ENCODE assay signal across 31 cellular contexts in genomic region chr2:21710031-21710430, GRCh38.
"Had no signal": no experiment of that assay in that cellular context is flagged by ENCODE, and none has a peak within 500 bp of the region (broad histone marks: within the 10 kb centered on the region; RNA-seq: fewer than 3 reads in every experiment).

No MANE protein-coding gene starts in this region.

- H3K9me3 Mint-ChIP-seq: brain had no signal

- ATAC-seq: activated CD4-positive, alpha-beta T cell treated with anti-CD3 and anti-CD28 coated beads for 36 hours; activated CD8-positive, alpha-beta memory T cell treated with anti-CD3 and anti-CD28 coated beads, Interleukin-2, amount 10 ng/mL, durations not matched to agents 7 days and 5 days; activated CD8-positive, alpha-beta T cell treated with anti-CD3 and anti-CD28 coated beads, Interleukin-2, amount 10 ng/mL, durations not matched to agents 7 days and 5 days; activated naive CD4-positive, alpha-beta T cell treated with anti-CD3 and anti-CD28 coated beads, Interleukin-2, amount 50 U/mL, for 72 hours; gastroesophageal sphincter; T-helper 17 cell had no signal

- H3K36me3 ChIP-seq: ascending aorta, breast epithelium, colonic mucosa, esophagus squamous epithelium, gastroesophageal sphincter had no signal

- H3K4me3 Mint-ChIP-seq: activated CD4-positive, alpha-beta memory T cell treated with anti-CD3 and anti-CD28 coated beads for 36 hours; activated CD4-positive, alpha-beta T cell treated with anti-CD3 and anti-CD28 coated beads for 36 hours; activated CD4-positive, alpha-beta T cell treated with anti-CD3 and anti-CD28 coated beads, Interleukin-2, amount 10 ng/mL, durations not matched to agents 24 days and 14 days; activated CD8-positive, alpha-beta memory T cell treated with anti-CD3 and anti-CD28 coated beads, Interleukin-2, amount 10 ng/mL, durations not matched to agents 7 days and 5 days; activated CD8-positive, alpha-beta T cell treated with anti-CD3 and anti-CD28 coated beads, Interleukin-2, amount 10 ng/mL, durations not matched to agents 7 days and 5 days; activated naive CD4-positive, alpha-beta T cell treated with anti-CD3 and anti-CD28 coated beads, Interleukin-2, amount 10 ng/mL, durations not matched to agents 7 days and 5 days; activated naive CD8-positive, alpha-beta T cell treated with anti-CD3 and anti-CD28 coated beads, Interleukin-2, amount 10 ng/mL, durations not matched to agents 7 days and 5 days; activated T-helper 1 cell treated with anti-CD3 and anti-CD28 coated beads, Interleukin-12 subunit alpha, Interleukin-12 subunit beta, Interleukin-2, Interleukin-4 antibody, amounts not matched to agents 30 ng/mL and 10 ng/mL and 1 ng/mL, durations not matched to agents 14 hours and 24 hours and 36 hours; brain; T-helper 17 cell; T-helper 2 cell treated with Interferon-gamma antibody and Interleukin-4, amounts not matched to agents 5 μg/mL and 100 μg/mL, for 36 hours had no signal

- H3K9me3 ChIP-seq: ascending aorta, breast epithelium, colonic mucosa, esophagus squamous epithelium, gastroesophageal sphincter had no signal

- H3K4me3 ChIP-seq: ascending aorta, breast epithelium, colonic mucosa, esophagus squamous epithelium, gastroesophageal sphincter had no signal

- DNase-seq: activated CD4-positive, alpha-beta memory T cell treated with anti-CD3 and anti-CD28 coated beads for 36 hours; activated CD4-positive, alpha-beta T cell treated with anti-CD3 and anti-CD28 coated beads for 36 hours; activated CD4-positive, alpha-beta T cell treated with anti-CD3 and anti-CD28 coated beads, Interleukin-2, amount 10 ng/mL, durations not matched to agents 24 days and 14 days; activated CD4-positive, CD25-positive, alpha-beta regulatory T cell; activated CD4-positive, CD25-positive, alpha-beta regulatory T cell treated with anti-CD3 and anti-CD28 coated beads, Interleukin-2, amount 50 U/mL, for 72 hours; activated CD8-positive, alpha-beta memory T cell treated with anti-CD3 and anti-CD28 coated beads, Interleukin-2, amount 10 ng/mL, durations not matched to agents 7 days and 5 days; activated CD8-positive, alpha-beta memory T cell treated with anti-CD3 and anti-CD28 coated beads, Interleukin-2, amount 50 U/mL, for 4 hours; activated CD8-positive, alpha-beta T cell treated with anti-CD3 and anti-CD28 coated beads, Interleukin-2, amount 10 ng/mL, durations not matched to agents 7 days and 5 days; activated effector memory CD4-positive, alpha-beta T cell treated with anti-CD3 and anti-CD28 coated beads, Interleukin-2, amount 50 U/mL, for 16 hours; activated naive CD4-positive, alpha-beta T cell treated with anti-CD3 and anti-CD28 coated beads, Interleukin-2, amount 10 ng/mL, durations not matched to agents 7 days and 5 days; activated naive CD8-positive, alpha-beta T cell treated with anti-CD3 and anti-CD28 coated beads, Interleukin-2, amount 10 ng/mL, durations not matched to agents 7 days and 5 days; activated T-cell treated with anti-CD3 and anti-CD28 coated beads, Interleukin-2, amount 50 U/mL, for 1 hour; activated T-cell treated with anti-CD3 and anti-CD28 coated beads, Interleukin-2, amount 50 U/mL, for 48 hours; central memory CD4-positive, alpha-beta T cell; cerebellar nuclear complex; colonic mucosa; effector CD8-positive, alpha-beta T cell; esophagus squamous epithelium; foreskin melanocyte; T-helper 1 cell; T-helper 17 cell; T1000 had no signal

- H3K27ac Mint-ChIP-seq: activated CD4-positive, alpha-beta memory T cell treated with anti-CD3 and anti-CD28 coated beads for 36 hours; activated CD4-positive, alpha-beta T cell treated with anti-CD3 and anti-CD28 coated beads for 36 hours; activated CD4-positive, alpha-beta T cell treated with anti-CD3 and anti-CD28 coated beads, Interleukin-2, amount 10 ng/mL, durations not matched to agents 24 days and 14 days; activated CD8-positive, alpha-beta memory T cell treated with anti-CD3 and anti-CD28 coated beads, Interleukin-2, amount 10 ng/mL, durations not matched to agents 7 days and 5 days; activated CD8-positive, alpha-beta T cell treated with anti-CD3 and anti-CD28 coated beads, Interleukin-2, amount 10 ng/mL, durations not matched to agents 7 days and 5 days; activated naive CD4-positive, alpha-beta T cell treated with anti-CD3 and anti-CD28 coated beads, Interleukin-2, amount 10 ng/mL, durations not matched to agents 7 days and 5 days; activated naive CD4-positive, alpha-beta T cell treated with anti-CD3 and anti-CD28 coated beads, Interleukin-2, amount 50 U/mL, for 72 hours; activated naive CD8-positive, alpha-beta T cell treated with anti-CD3 and anti-CD28 coated beads, Interleukin-2, amount 10 ng/mL, durations not matched to agents 7 days and 5 days; activated T-helper 1 cell treated with anti-CD3 and anti-CD28 coated beads, Interleukin-12 subunit alpha, Interleukin-12 subunit beta, Interleukin-2, Interleukin-4 antibody, amounts not matched to agents 30 ng/mL and 10 ng/mL and 1 ng/mL, durations not matched to agents 14 hours and 24 hours and 36 hours; activated T-helper 2 cell treated with anti-CD3 and anti-CD28 coated beads, Interferon-gamma antibody, Interleukin-2, Interleukin-4, amounts not matched to agents 10 μg/mL and 5 μg/mL and 100 μg/mL, durations not matched to agents 14 hours and 24 hours and 36 hours; brain; T-helper 17 cell; T-helper 2 cell treated with Interferon-gamma antibody and Interleukin-4, amounts not matched to agents 5 μg/mL and 100 μg/mL, for 36 hours had no signal

- H3K27ac ChIP-seq: ascending aorta, breast epithelium, colonic mucosa, epithelial cell of prostate, esophagus squamous epithelium, gastroesophageal sphincter had no signal

- H3K4me1 Mint-ChIP-seq: activated CD4-positive, alpha-beta T cell treated with anti-CD3 and anti-CD28 coated beads for 36 hours; activated CD4-positive, alpha-beta T cell treated with anti-CD3 and anti-CD28 coated beads, Interleukin-2, amount 10 ng/mL, durations not matched to agents 24 days and 14 days; activated CD8-positive, alpha-beta memory T cell treated with anti-CD3 and anti-CD28 coated beads, Interleukin-2, amount 10 ng/mL, durations not matched to agents 7 days and 5 days; activated naive CD4-positive, alpha-beta T cell treated with anti-CD3 and anti-CD28 coated beads, Interleukin-2, amount 10 ng/mL, durations not matched to agents 7 days and 5 days; activated naive CD8-positive, alpha-beta T cell treated with anti-CD3 and anti-CD28 coated beads, Interleukin-2, amount 10 ng/mL, durations not matched to agents 7 days and 5 days; T-helper 17 cell had no signal

- H3K36me3 Mint-ChIP-seq: activated CD4-positive, alpha-beta memory T cell treated with anti-CD3 and anti-CD28 coated beads for 36 hours; activated CD8-positive, alpha-beta memory T cell treated with anti-CD3 and anti-CD28 coated beads, Interleukin-2, amount 10 ng/mL, durations not matched to agents 7 days and 5 days; activated naive CD4-positive, alpha-beta T cell treated with anti-CD3 and anti-CD28 coated beads, Interleukin-2, amount 10 ng/mL, durations not matched to agents 7 days and 5 days; activated naive CD4-positive, alpha-beta T cell treated with anti-CD3 and anti-CD28 coated beads, Interleukin-2, amount 50 U/mL, for 72 hours; activated naive CD8-positive, alpha-beta T cell treated with anti-CD3 and anti-CD28 coated beads, Interleukin-2, amount 10 ng/mL, durations not matched to agents 7 days and 5 days; brain had no signal

- H3K27me3 ChIP-seq: ascending aorta, colonic mucosa, esophagus squamous epithelium, gastroesophageal sphincter had no signal

- H3K27me3 Mint-ChIP-seq: activated CD4-positive, alpha-beta memory T cell treated with anti-CD3 and anti-CD28 coated beads for 36 hours; activated CD4-positive, alpha-beta T cell treated with anti-CD3 and anti-CD28 coated beads for 36 hours; activated CD4-positive, alpha-beta T cell treated with anti-CD3 and anti-CD28 coated beads, Interleukin-2, amount 10 ng/mL, durations not matched to agents 24 days and 14 days; activated CD8-positive, alpha-beta memory T cell treated with anti-CD3 and anti-CD28 coated beads, Interleukin-2, amount 10 ng/mL, durations not matched to agents 7 days and 5 days; activated naive CD4-positive, alpha-beta T cell treated with anti-CD3 and anti-CD28 coated beads, Interleukin-2, amount 10 ng/mL, durations not matched to agents 7 days and 5 days; activated naive CD8-positive, alpha-beta T cell treated with anti-CD3 and anti-CD28 coated beads, Interleukin-2, amount 10 ng/mL, durations not matched to agents 7 days and 5 days; T-helper 17 cell had no signal

- H3K4me1 ChIP-seq: ascending aorta, breast epithelium, colonic mucosa, esophagus squamous epithelium, gastroesophageal sphincter had no signal
